8 cellular contexts compared by ENCODE assay signal in genomic region chr21:5123655-5124054, GRCh38.
DNase-seq lines count a peak whose midpoint lies in the region; ATAC-seq and TF ChIP-seq lines count a peak whose summit lies in the region.
"Not testable (repeated sequence)": the region's sequence is repeated elsewhere in the genome, so short reads cannot be mapped to it uniquely, and the experiment has no call there.

No MANE protein-coding gene starts in this region.

- H2AFZ ChIP-seq in IMR-90 (replicated peaks; ENCODE audit: low read length, poor library complexity) = not testable (repeated sequence)

- not testable (repeated sequence) for H3K9me3 ChIP-seq in IMR-90 (ENCODE audit: control insufficient read depth, insufficient read depth, low read length); neutrophil

- not testable (repeated sequence) for H3K18ac ChIP-seq in IMR-90 (ENCODE audit: low read depth, low read length)

- not testable (repeated sequence) for H3K27ac ChIP-seq in IMR-90 (ENCODE audit: insufficient read depth, low read length); neutrophil

- not testable (repeated sequence) for H3K4me3 ChIP-seq in AG09309 (ENCODE audit: control insufficient read depth, low read depth, low read length); IMR-90 (ENCODE audit: insufficient read depth, low read depth, low read length); neutrophil (ENCODE audit: low read depth in 1 of 2, low read length in 1 of 2)

- not testable (repeated sequence) for H3K9me1 ChIP-seq in IMR-90 (ENCODE audit: insufficient read depth, low read length)

- not testable (repeated sequence) for H3K27me3 ChIP-seq in IMR-90 (ENCODE audit: control insufficient read depth, insufficient read depth, low read length); neutrophil

- not testable (repeated sequence) for H3K4me2 ChIP-seq in IMR-90 (ENCODE audit: low read depth, low read length)

- H3K56ac ChIP-seq in IMR-90 (ENCODE audit: extremely low read depth, insufficient read depth, low read length) = not testable (repeated sequence)

- intact Hi-C loops in IMR-90 (cut with micrococcal nuclease); head of caudate nucleus (cut with DNase I): not testable (repeated sequence)

- TF ChIP-seq RAD21 in IMR-90 (IDR thresholded peaks at IDR 0.05; ENCODE audit: low read length) = 0 out of 2 replicates have a peak, but pooled peaks have one; percentile 15

- not testable (repeated sequence) for H2BK20ac ChIP-seq in IMR-90 (ENCODE audit: low read depth, low read length)

- H3K23ac ChIP-seq in IMR-90 (ENCODE audit: low read depth, low read length) = not testable (repeated sequence)

- in situ Hi-C loops in IMR-90 (cut with MboI; ENCODE audit: low sequenced_read_pairs) = not testable (repeated sequence)

- not testable (repeated sequence) for H4K8ac ChIP-seq in IMR-90 (ENCODE audit: low read depth in 2 of 2, low read length in 2 of 2)

- H3K4ac ChIP-seq in IMR-90 (ENCODE audit: low read depth, low read length) = not testable (repeated sequence)

- H4K20me1 ChIP-seq in IMR-90 (ENCODE audit: insufficient read depth, low read length) = not testable (repeated sequence)

- H2AK5ac ChIP-seq in IMR-90 (ENCODE audit: low read depth, low read length) = not testable (repeated sequence)

- not testable (repeated sequence) for H3K4me1 ChIP-seq in IMR-90 (ENCODE audit: control insufficient read depth, insufficient read depth, low read length); neutrophil (ENCODE audit: control insufficient read depth in 1 of 2, insufficient read depth in 1 of 2, low read depth in 1 of 2, low read length in 1 of 2)

- not testable (repeated sequence) for H4K91ac ChIP-seq in IMR-90 (ENCODE audit: insufficient read depth, low read depth, low read length)

- ATAC-seq in GM19395 (IDR thresholded peaks at IDR 0.05; ENCODE audit: unreplicated experiment) = peak; percentile 46
- ATAC-seq in IMR-90 (ENCODE audit: low read depth) = peak; percentile 19; the same call in 1 of the 2 replicates

- dilution Hi-C loops in IMR-90 (cut with HindIII; ENCODE audit: low sequenced_read_pairs, unreplicated experiment) = not testable (repeated sequence)

- H2BK120ac ChIP-seq in IMR-90 (ENCODE audit: low read depth, low read length) = not testable (repeated sequence)

- WGBS in IMR-90 (ENCODE audit: extremely low coverage in 2 of 2, insufficient read length in 1 of 2), 2 experiments = no CpG with 5 or more reads among the region's 16 CpGs

- H3K14ac ChIP-seq in IMR-90 (replicated peaks; ENCODE audit: low read depth, low read length) = not testable (repeated sequence)

- CTCF ChIA-PET in IMR-90 (lab: Yijun Ruan, JAX) = not testable (repeated sequence)

- H4K5ac ChIP-seq in IMR-90 (ENCODE audit: low read depth, low read length) = not testable (repeated sequence)

- TF ChIP-seq CTCF in AG09309 (IDR thresholded peaks at IDR 0.05; ENCODE audit: control insufficient read depth, insufficient read depth, low read depth, low read length, missing control alignments) = peak; percentile 37
- TF ChIP-seq CTCF in IMR-90 (conservative IDR thresholded peaks at IDR 0.05; ENCODE audit: low read depth, low read length) = peak; percentile 23; the same call in 1 of the 2 replicates
- TF ChIP-seq CTCF in neutrophil (IDR thresholded peaks at IDR 0.05) = peak; percentile 51

- not testable (repeated sequence) for DNase-seq in AG09309 (ENCODE audit: low read depth); IMR-90
- peak; percentile 69 to 74 for DNase-seq in activated CD4-positive, alpha-beta T cell treated with anti-CD3 and anti-CD28 coated beads, Interleukin-2, amount 50 U/mL, for 4 hours
- peak; percentile 25 for DNase-seq in activated naive CD8-positive, alpha-beta T cell treated with anti-CD3 and anti-CD28 coated beads, Interleukin-2, amount 50 U/mL, for 16 hours (ENCODE audit: low read depth, low spot score)
- peak; percentile 42 to 88 (median 75) for DNase-seq in head of caudate nucleus
- peak; percentile 24 for DNase-seq in stimulated activated CD8-positive, alpha-beta memory T cell treated with anti-CD3 and anti-CD28 coated beads, Interleukin-15, amount 100 ng/mL, for 4 hours (ENCODE audit: low read depth in 2 of 2)

- BruUV-seq in IMR-90 (replicated peaks; lab: Mats Ljungman, UMichigan) = not testable (repeated sequence)

- H3K79me1 ChIP-seq in IMR-90 (ENCODE audit: low read depth in 1 of 2, low read length in 2 of 2) = not testable (repeated sequence)

- not testable (repeated sequence) for H3K9ac ChIP-seq in IMR-90 (ENCODE audit: low read depth, low read length)

- H2AK9ac ChIP-seq in IMR-90 (replicated peaks; ENCODE audit: low read depth, low read length, poor library complexity) = not testable (repeated sequence)

- not testable (repeated sequence) for H3K36me3 ChIP-seq in IMR-90 (ENCODE audit: control insufficient read depth, insufficient read depth, low read length); neutrophil

- H2BK5ac ChIP-seq in IMR-90 (ENCODE audit: low read depth, low read length, poor library complexity, severe bottlenecking) = not testable (repeated sequence)

- not testable (repeated sequence) for TF ChIP-seq POLR2A in IMR-90 (IDR thresholded peaks at IDR 0.05; ENCODE audit: low read depth, low read length)

- not testable (repeated sequence) for H2BK15ac ChIP-seq in IMR-90 (ENCODE audit: low read depth, low read length)

- POLR2A ChIA-PET in IMR-90 (lab: Charles Lee; ENCODE audit: unreplicated experiment) = not testable (repeated sequence)
